Comparison of ENCODE assay signal across 1 cellular context in genomic region chr17:67636312-67636711, GRCh38.
TF ChIP-seq lines count a peak whose summit lies in the region.

No MANE protein-coding gene starts in this region.

TF ChIP-seq in GM23338, 12 proteins besides CTCF, POLR2A, EP300 and RAD21 (continued from another document):
- TF ChIP-seq ZNF462 (CRISPR knock-in tag; IDR thresholded peaks at IDR 0.05): no peak
